ENCODE assay signal across 13 cellular contexts in genomic region chr11:73387594-73388021, GRCh38. TPM values are rescaled to one million over a fixed set of nuclear protein-coding genes. Genes with fewer than 3 reads are reported as not detected.
A peak's percentile ranks its signal among the peaks of the same experiment; 100 is the strongest.
DNase-seq lines count a peak whose midpoint lies in the region; ATAC-seq, FAIRE-seq and TF ChIP-seq lines count a peak whose summit lies in the region.
"Had no signal": no experiment of that assay in that cellular context is flagged by ENCODE, and none has a peak within 500 bp of the region (broad histone marks: within the 10 kb centered on the region; RNA-seq: fewer than 3 reads in every experiment).

No MANE protein-coding gene starts in this region.

- TF ChIP-seq POLR2A in H1 (IDR thresholded peaks at IDR 0.05; ENCODE audit: control extremely low read depth in 1 of 2, low read depth in 2 of 2, low read length in 2 of 2), result no peak

- intact Hi-C loops in activated CD4-positive, alpha-beta memory T cell treated with anti-CD3 and anti-CD28 coated beads for 36 hours (cut with micrococcal nuclease), result no loop called here

- no peak for ATAC-seq in HG03571 (IDR thresholded peaks at IDR 0.05; ENCODE audit: unreplicated experiment)
- ATAC-seq: HCT116 had no signal

- no peak overlapping the region for H2AFZ ChIP-seq in H1 (ENCODE audit: low read length)

- peak overlapping the region; percentile 10 for H3K9ac ChIP-seq in NT2/D1 (ENCODE audit: insufficient read length, low read depth)
- H3K9ac ChIP-seq in H1 (replicated peaks in 1 of 4; ENCODE audit: extremely low read depth in 1 of 4, low read depth in 3 of 4, low read length in 3 of 4), result no peak overlapping the region
- H3K9ac ChIP-seq in skeletal muscle tissue (ENCODE audit: low read depth in 1 of 3, low read length in 3 of 3), result peak overlapping the region; percentile 50 to 73 (median 65)

- DNase-seq in activated CD4-positive, alpha-beta memory T cell treated with anti-CD3 and anti-CD28 coated beads, Interleukin-2, amount 10 ng/mL, durations not matched to agents 7 days and 5 days, result no peak
- no peak for DNase-seq in activated CD4-positive, alpha-beta memory T cell treated with anti-CD3 and anti-CD28 coated beads for 36 hours
- no peak for DNase-seq in NT2/D1 (ENCODE audit: low read depth, low spot score)
- no peak for DNase-seq in H1 (ENCODE audit: low read depth in 1 of 2, low spot score in 2 of 2)
- no peak for DNase-seq in DMS79 (lab: John Stamatoyannopoulos, UW)
- DNase-seq in NOMO-1 treated with dmso at 0.1 percent for 144 hours (lab: John Stamatoyannopoulos, UW; ENCODE audit: unreplicated experiment), result no peak
- DNase-seq: foreskin melanocyte, NCI-H774 had no signal

- no peak overlapping the region for H3K23ac ChIP-seq in H1 (ENCODE audit: insufficient read length)

- H3K27ac ChIP-seq in H1 (ENCODE audit: low read depth, low read length) (no peak overlapping the region), skeletal muscle tissue (ENCODE audit: low read depth, low read length) (peak overlapping the region; percentile 66)

- H4K5ac ChIP-seq in H1 (ENCODE audit: insufficient read length, low read depth, low read length), result no peak overlapping the region

- H3K4ac ChIP-seq in H1 (replicated peaks; ENCODE audit: insufficient read length, low read depth, low read length), result no peak overlapping the region

- no peaks in the 10 kb centered on the region for H3K23me2 ChIP-seq in H1 (ENCODE audit: low read depth, low read length)

- H3K4me3 ChIP-seq in NT2/D1 (ENCODE audit: insufficient read length, low read depth) (no peak overlapping the region), H1 (ENCODE audit: extremely low read depth in 1 of 4, insufficient read depth in 2 of 4, low read depth in 3 of 4, low read length in 4 of 4) (no peak overlapping the region), skeletal muscle tissue (ENCODE audit: low read length in 3 of 3) (peak overlapping the region; percentile 14 to 41 (median 30))
- H3K4me3 ChIP-seq: adrenal gland had no signal

- H3K14ac ChIP-seq in H1 (ENCODE audit: insufficient read length), result no peak overlapping the region

- peaks cover 3 to 10% of the 10 kb centered on the region in 2 experiments for H4K20me1 ChIP-seq in H1 (replicated peaks in 1 of 2; ENCODE audit: control insufficient read depth in 1 of 2, insufficient read depth in 2 of 2, low read length in 2 of 2)

- 0 out of 2 replicates have a peak overlapping the region, but pooled peaks have one; percentile 39 for H2BK12ac ChIP-seq in H1 (ENCODE audit: low read depth, low read length)

- WGBS in H1 (ENCODE audit: extremely low coverage in 1 of 2, insufficient coverage in 1 of 2, insufficient read length in 1 of 2, insufficient replicate concordance in 2 of 2, low coverage in 1 of 2, low lambda C conversion rate in 2 of 2, missing lambda C conversion rate in 1 of 2), 2 experiments, result 86% methylated on average over 13 of the region's 13 CpGs; no CpG with 5 or more reads in 1 of the 2 experiments

- no peak overlapping the region for H2AK5ac ChIP-seq in H1 (ENCODE audit: low read depth, low read length)

- peak overlapping the region; percentile 71; the same call in 1 of the 2 replicates for H2BK5ac ChIP-seq in H1 (ENCODE audit: low read depth, low read length)

- H3K9me3 ChIP-seq in NT2/D1 (ENCODE audit: insufficient read depth, low read length) (no peaks in the 10 kb centered on the region), H1 (ENCODE audit: insufficient read depth in 2 of 2, low read depth in 1 of 2, low read length in 1 of 2) (no peaks in the 10 kb centered on the region), skeletal muscle tissue (ENCODE audit: control insufficient read depth in 3 of 3, low read length in 3 of 3) (no peaks in the 10 kb centered on the region)
- H3K9me3 ChIP-seq: adrenal gland had no signal

- no peak overlapping the region for H3K4me2 ChIP-seq in H1 (ENCODE audit: insufficient read depth in 1 of 2, low read depth in 2 of 2, low read length in 2 of 2)

- H3K79me2 ChIP-seq in H1 (ENCODE audit: control insufficient read depth in 1 of 2, insufficient read depth in 2 of 2, low read length in 2 of 2), result peaks cover 0 to 3% of the 10 kb centered on the region in 2 experiments; a peak in 1 of 4 replicates

- peaks cover 22% of the 10 kb centered on the region for H3K36me3 Mint-ChIP-seq in activated CD4-positive, alpha-beta memory T cell treated with anti-CD3 and anti-CD28 coated beads, Interleukin-2, amount 10 ng/mL, durations not matched to agents 7 days and 5 days (ENCODE audit: low read depth)
- no peaks in the 10 kb centered on the region for H3K36me3 Mint-ChIP-seq in activated CD4-positive, alpha-beta memory T cell treated with anti-CD3 and anti-CD28 coated beads for 36 hours
- H3K36me3 Mint-ChIP-seq: mesothelial cell of epicardium had no signal

- H2BK120ac ChIP-seq in H1 (replicated peaks; ENCODE audit: low read depth, low read length), result no peak overlapping the region

- H3K27ac Mint-ChIP-seq in activated CD4-positive, alpha-beta memory T cell treated with anti-CD3 and anti-CD28 coated beads, Interleukin-2, amount 10 ng/mL, durations not matched to agents 7 days and 5 days, result peak overlapping the region; percentile 73
- H3K27ac Mint-ChIP-seq in activated CD4-positive, alpha-beta memory T cell treated with anti-CD3 and anti-CD28 coated beads for 36 hours, result no peak overlapping the region
- H3K27ac Mint-ChIP-seq: mesothelial cell of epicardium had no signal

- no peaks in the 10 kb centered on the region for H3K9me3 Mint-ChIP-seq in activated CD4-positive, alpha-beta memory T cell treated with anti-CD3 and anti-CD28 coated beads, Interleukin-2, amount 10 ng/mL, durations not matched to agents 7 days and 5 days
- H3K9me3 Mint-ChIP-seq in activated CD4-positive, alpha-beta memory T cell treated with anti-CD3 and anti-CD28 coated beads for 36 hours, result no peaks in the 10 kb centered on the region
- H3K9me3 Mint-ChIP-seq: mesothelial cell of epicardium had no signal

- H3K36me3 ChIP-seq in NT2/D1 (ENCODE audit: insufficient read depth, insufficient read length, low read length), result peaks cover 51% of the 10 kb centered on the region
- no peaks in the 10 kb centered on the region for H3K36me3 ChIP-seq in H1 (ENCODE audit: control insufficient read depth in 2 of 4, insufficient read depth in 4 of 4, low read length in 3 of 4)
- no peaks in the 10 kb centered on the region for H3K36me3 ChIP-seq in skeletal muscle tissue (ENCODE audit: control insufficient read depth in 3 of 3, insufficient read depth in 3 of 3, low read length in 3 of 3)
- H3K36me3 ChIP-seq: adrenal gland had no signal

- no peak overlapping the region; the same call in 1 of the 2 replicates for H4K8ac ChIP-seq in H1 (ENCODE audit: extremely low read depth, insufficient read depth, low read length)

- H3K4me1 ChIP-seq in NT2/D1 (ENCODE audit: insufficient read depth, insufficient read length) (peaks cover 40% of the 10 kb centered on the region), H1 (replicated peaks in 1 of 4; ENCODE audit: control insufficient read depth in 3 of 4, insufficient read depth in 4 of 4, low read length in 3 of 4) (peaks cover 0 to 11% (median 0%) of the 10 kb centered on the region in 4 experiments; a peak in 1 of 7 replicates), skeletal muscle tissue (ENCODE audit: control insufficient read depth in 3 of 3, insufficient read depth in 3 of 3, low read length in 3 of 3) (peaks cover 76 to 85% (median 84%) of the 10 kb centered on the region in 3 donors)

- no peak for TF ChIP-seq CTCF in H1 (IDR thresholded peaks at IDR 0.05; ENCODE audit: control extremely low read depth in 1 of 3, insufficient read depth in 1 of 3, low read depth in 1 of 3, low read length in 3 of 3)

- no peak for FAIRE-seq in H1 (lab: Jason Lieb, UNC)

- H2BK20ac ChIP-seq in H1 (ENCODE audit: low read length), result no peak overlapping the region

- CTCF ChIA-PET in activated CD4-positive, alpha-beta memory T cell treated with anti-CD3 and anti-CD28 coated beads, Interleukin-2, amount 10 ng/mL, durations not matched to agents 7 days and 5 days (lab: Charles Lee), result interaction anchor here (4.1 kb wide), 1 partner anchor 36 kb away, joined by 35 read pairs; no protein-coding TSS in a partner anchor
- CTCF ChIA-PET in activated CD4-positive, alpha-beta memory T cell treated with anti-CD3 and anti-CD28 coated beads for 36 hours (lab: Charles Lee), result interaction anchor here (1.1 kb wide), 1 partner anchor 80 kb away, joined by 3 read pairs; no protein-coding TSS in a partner anchor
- CTCF ChIA-PET in H1 (lab: Charles Lee; ENCODE audit: partially characterized antibody), result interaction anchor here (0.6 to 59.1 kb wide), 10 partner anchors 8 to 747 kb away, joined by 3 to 1456 read pairs (median 6); no protein-coding TSS in a partner anchor

- TF ChIP-seq RAD21 in H1 (IDR thresholded peaks at IDR 0.05 in 1 of 2, conservative IDR thresholded peaks at IDR 0.05 in 1 of 2; ENCODE audit: low read depth in 2 of 2, low read length in 2 of 2), result no peak

- H3K18ac ChIP-seq in H1 (ENCODE audit: extremely low read depth, low read length), result no peak overlapping the region; the same call in 1 of the 2 replicates

- H3K27me3 ChIP-seq in NT2/D1 (ENCODE audit: insufficient read depth, insufficient read length) (no peaks in the 10 kb centered on the region), H1 (replicated peaks in 1 of 4; ENCODE audit: control insufficient read depth in 3 of 4, extremely low read depth in 1 of 4, insufficient read depth in 3 of 4, low read length in 3 of 4) (no peaks in the 10 kb centered on the region), skeletal muscle tissue (ENCODE audit: control insufficient read depth in 3 of 3, insufficient read depth in 3 of 3, low read length in 3 of 3) (no peaks in the 10 kb centered on the region)
- H3K27me3 ChIP-seq: adrenal gland had no signal

- no peak overlapping the region for H3K56ac ChIP-seq in H1 (replicated peaks; ENCODE audit: insufficient read length, low read depth, low read length)

- TF ChIP-seq EP300 in H1 (IDR thresholded peaks at IDR 0.05; ENCODE audit: borderline replicate concordance in 1 of 2, low read depth in 2 of 2, low read length in 2 of 2), result no peak

- H2BK15ac ChIP-seq in H1 (ENCODE audit: low read length), result no peak overlapping the region

- 0 out of 2 replicates have a peak, but pooled peaks cover 3% of the 10 kb centered on the region for H3K79me1 ChIP-seq in H1 (ENCODE audit: low read depth, low read length)

- POLR2A ChIA-PET in activated CD4-positive, alpha-beta memory T cell treated with anti-CD3 and anti-CD28 coated beads, Interleukin-2, amount 10 ng/mL, durations not matched to agents 7 days and 5 days (lab: Charles Lee), result interaction anchor here (0.8 to 1.1 kb wide), 3 partner anchors 8 to 12 kb away, joined by 3 read pairs; no protein-coding TSS in a partner anchor
- POLR2A ChIA-PET in activated CD4-positive, alpha-beta memory T cell treated with anti-CD3 and anti-CD28 coated beads for 36 hours (lab: Charles Lee), result no interaction called here
- POLR2A ChIA-PET in H1 (lab: Charles Lee; ENCODE audit: partially characterized antibody), result interaction anchor here (0.5 to 1.6 kb wide), 2 partner anchors 8 to 44 kb away, joined by 3 to 4 read pairs; no protein-coding TSS in a partner anchor

- no peaks in the 10 kb centered on the region for H3K27me3 Mint-ChIP-seq in activated CD4-positive, alpha-beta memory T cell treated with anti-CD3 and anti-CD28 coated beads, Interleukin-2, amount 10 ng/mL, durations not matched to agents 7 days and 5 days
- no peaks in the 10 kb centered on the region for H3K27me3 Mint-ChIP-seq in activated CD4-positive, alpha-beta memory T cell treated with anti-CD3 and anti-CD28 coated beads for 36 hours

- H4K91ac ChIP-seq in H1 (replicated peaks; ENCODE audit: insufficient read length, low read length), result no peak overlapping the region

- H3K4me1 Mint-ChIP-seq in activated CD4-positive, alpha-beta memory T cell treated with anti-CD3 and anti-CD28 coated beads, Interleukin-2, amount 10 ng/mL, durations not matched to agents 7 days and 5 days, result peaks cover 58% of the 10 kb centered on the region
- peaks cover 45% of the 10 kb centered on the region for H3K4me1 Mint-ChIP-seq in activated CD4-positive, alpha-beta memory T cell treated with anti-CD3 and anti-CD28 coated beads for 36 hours (ENCODE audit: low read depth)

- H3K4me3 Mint-ChIP-seq in activated CD4-positive, alpha-beta memory T cell treated with anti-CD3 and anti-CD28 coated beads, Interleukin-2, amount 10 ng/mL, durations not matched to agents 7 days and 5 days, result no peak overlapping the region
- H3K4me3 Mint-ChIP-seq in activated CD4-positive, alpha-beta memory T cell treated with anti-CD3 and anti-CD28 coated beads for 36 hours, result no peak overlapping the region
- H3K4me3 Mint-ChIP-seq: mesothelial cell of epicardium had no signal

RNA-seq across cellular contexts. Expression of gene RELT, which starts 11.4 kb away (rescaled TPM):
- 10 to 100 TPM; 26.0 to 27.3 TPM for total RNA-seq in activated CD4-positive, alpha-beta memory T cell treated with anti-CD3 and anti-CD28 coated beads, Interleukin-2, amount 10 ng/mL, durations not matched to agents 7 days and 5 days
- total RNA-seq in activated CD4-positive, alpha-beta memory T cell treated with anti-CD3 and anti-CD28 coated beads for 36 hours, result 10 to 100 TPM; 18.5 to 18.9 TPM
- 5.3 and 5.7 TPM in 2 replicates for total RNA-seq in H1 (2021; fragmentation: NEBNext Ultra II Directional; extraction: Animal tissue kit (Norgen Biotek cat#: 25700))
- 3.4 and 4.4 TPM in 2 replicates for polyA plus RNA-seq in H1 (2011; rRNA removed)
- 4.2 TPM for polyA plus RNA-seq in H1 (2011; cell fraction: cytosol; rRNA removed)
- 12.1 TPM for polyA plus RNA-seq in H1 (2011; cell fraction: nucleus; rRNA removed)
- polyA plus RNA-seq in H1 (2012, experiment 1 of 2), result 2.3 to 5.2 TPM (median 4.2 TPM) in 4 replicates
- 3.3 TPM for polyA plus RNA-seq in H1 (2012, experiment 2 of 2)
- 4.5 TPM for polyA plus RNA-seq in H1 (2013, experiment 1 of 2)
- polyA plus RNA-seq in H1 (2013, experiment 2 of 2), result 4.2 TPM
- 2.4 TPM in 2 replicates for polyA minus RNA-seq in H1 (2011; rRNA and poly(A)+ RNA removed)
- polyA minus RNA-seq in H1 (2011; cell fraction: cytosol; rRNA and poly(A)+ RNA removed), result 4.7 TPM
- polyA minus RNA-seq in H1 (2011; cell fraction: nucleus; rRNA and poly(A)+ RNA removed), result 6.6 TPM
- total RNA-seq in skeletal muscle tissue, result 1.6 TPM

Comparison
In these comparisons a context has a peak if more than half of its experiments do, and no peak if none do; other contexts are left out.
1. H3K4me3 ChIP-seq: peak in skeletal muscle tissue (3 of 3); none in NT2/D1 (single experiment) and H1 (0 of 4).
2. H3K9ac ChIP-seq: peak in NT2/D1 (single experiment) and skeletal muscle tissue (3 of 3); none in H1 (0 of 4).